Comparison of ENCODE assay signal across 8 cellular contexts in genomic region chr20:63750807-63751470, GRCh38. TPM values are rescaled to one million over a fixed set of nuclear protein-coding genes. Genes with fewer than 3 reads are reported as not detected.
DNase-seq lines count a peak whose midpoint lies in the region; ATAC-seq and TF ChIP-seq lines count a peak whose summit lies in the region.

No MANE protein-coding gene starts in this region.

- H3K9me3 Mint-ChIP-seq in GM23338 (no peaks in the 10 kb centered on the region), T-cell (no peaks in the 10 kb centered on the region), progenitor cell of endocrine pancreas (ENCODE audit: low read depth) (no peaks in the 10 kb centered on the region)
- H3K9me3 Mint-ChIP-seq in activated T-helper 2 cell treated with anti-CD3 and anti-CD28 coated beads, Interferon-gamma antibody, Interleukin-2, Interleukin-4, amounts not matched to agents 10 μg/mL and 5 μg/mL and 100 μg/mL, durations not matched to agents 14 hours and 24 hours and 36 hours = no peaks in the 10 kb centered on the region

- peaks cover 19% of the 10 kb centered on the region for H3F3A ChIP-seq in GM23338 (replicated peaks; ENCODE audit: low read depth)

- H2AFZ ChIP-seq in GM23338 = no peak overlapping the region

- intact Hi-C loops in activated T-helper 2 cell treated with anti-CD3 and anti-CD28 coated beads, Interferon-gamma antibody, Interleukin-2, Interleukin-4, amounts not matched to agents 10 μg/mL and 5 μg/mL and 100 μg/mL, durations not matched to agents 14 hours and 24 hours and 36 hours (cut with micrococcal nuclease) = no loop called here

- TF ChIP-seq CTCF in GM23338 (conservative IDR thresholded peaks at IDR 0.05; ENCODE audit: low read depth in 2 of 2) (no peak), progenitor cell of endocrine pancreas (IDR thresholded peaks at IDR 0.05; ENCODE audit: unreplicated experiment) (no peak)

- H3K36me3 Mint-ChIP-seq in GM23338 (ENCODE audit: low read depth) (no peaks in the 10 kb centered on the region; the same call in 1 of the 3 replicates), T-cell (no peaks in the 10 kb centered on the region), progenitor cell of endocrine pancreas (ENCODE audit: insufficient read depth) (peaks cover 3% of the 10 kb centered on the region)
- H3K36me3 Mint-ChIP-seq in activated T-helper 2 cell treated with anti-CD3 and anti-CD28 coated beads, Interferon-gamma antibody, Interleukin-2, Interleukin-4, amounts not matched to agents 10 μg/mL and 5 μg/mL and 100 μg/mL, durations not matched to agents 14 hours and 24 hours and 36 hours (ENCODE audit: low read depth) = no peaks in the 10 kb centered on the region

- H3K27ac Mint-ChIP-seq in GM23338 (peak overlapping the region; percentile 44; the same call in 1 of the 2 replicates), T-cell (peak overlapping the region; percentile 96 to 97), progenitor cell of endocrine pancreas (peak overlapping the region; percentile 52)
- H3K27ac Mint-ChIP-seq in activated T-helper 2 cell treated with anti-CD3 and anti-CD28 coated beads, Interferon-gamma antibody, Interleukin-2, Interleukin-4, amounts not matched to agents 10 μg/mL and 5 μg/mL and 100 μg/mL, durations not matched to agents 14 hours and 24 hours and 36 hours = peak overlapping the region; percentile 82

- peaks cover 4% of the 10 kb centered on the region; the same call in 1 of the 2 replicates for H3K4me1 ChIP-seq in GM23338 (ENCODE audit: insufficient read depth)

- H4K20me1 ChIP-seq in GM23338 (replicated peaks; ENCODE audit: insufficient read depth) = no peaks in the 10 kb centered on the region

- peaks cover 13% of the 10 kb centered on the region for H3K4me1 Mint-ChIP-seq in GM23338
- H3K4me1 Mint-ChIP-seq in T-cell = peaks cover 30 to 32% (median 31%) of the 10 kb centered on the region in 3 donors
- H3K4me1 Mint-ChIP-seq in activated T-helper 2 cell treated with anti-CD3 and anti-CD28 coated beads, Interferon-gamma antibody, Interleukin-2, Interleukin-4, amounts not matched to agents 10 μg/mL and 5 μg/mL and 100 μg/mL, durations not matched to agents 14 hours and 24 hours and 36 hours (ENCODE audit: low read depth) = peaks cover 10% of the 10 kb centered on the region
- H3K4me1 Mint-ChIP-seq in progenitor cell of endocrine pancreas (ENCODE audit: low read depth) = no peaks in the 10 kb centered on the region

- H3K4me3 Mint-ChIP-seq in GM23338 = no peak overlapping the region
- H3K4me3 Mint-ChIP-seq in T-cell = peak overlapping the region; percentile 64 to 72 (median 66)
- H3K4me3 Mint-ChIP-seq in activated T-helper 2 cell treated with anti-CD3 and anti-CD28 coated beads, Interferon-gamma antibody, Interleukin-2, Interleukin-4, amounts not matched to agents 10 μg/mL and 5 μg/mL and 100 μg/mL, durations not matched to agents 14 hours and 24 hours and 36 hours (ENCODE audit: low read depth) = peak overlapping the region; percentile 30
- no peak overlapping the region for H3K4me3 Mint-ChIP-seq in progenitor cell of endocrine pancreas (ENCODE audit: low read depth)

- no peaks in the 10 kb centered on the region for H3K9me2 ChIP-seq in GM23338 (ENCODE audit: insufficient read depth)

- H3K27me3 ChIP-seq in GM23338 (ENCODE audit: insufficient read depth) = no peaks in the 10 kb centered on the region

- peaks cover 5% of the 10 kb centered on the region for H3K27me3 Mint-ChIP-seq in GM23338 (ENCODE audit: insufficient read depth, low read depth, poor library complexity)
- H3K27me3 Mint-ChIP-seq in T-cell = no peaks in the 10 kb centered on the region
- H3K27me3 Mint-ChIP-seq in activated T-helper 2 cell treated with anti-CD3 and anti-CD28 coated beads, Interferon-gamma antibody, Interleukin-2, Interleukin-4, amounts not matched to agents 10 μg/mL and 5 μg/mL and 100 μg/mL, durations not matched to agents 14 hours and 24 hours and 36 hours (ENCODE audit: low read depth) = peaks cover 2% of the 10 kb centered on the region
- no peaks in the 10 kb centered on the region for H3K27me3 Mint-ChIP-seq in progenitor cell of endocrine pancreas

- DNase-seq in GM23338 (ENCODE audit: low spot score) (peak; percentile 57), T-cell (peak in 32 of 34 experiments; percentile 42 to 78 (median 61)), progenitor cell of endocrine pancreas (ENCODE audit: low spot score, unreplicated experiment) (no peak), Kasumi-1 (lab: John Stamatoyannopoulos, UW) (no peak), ecto neural progenitor cell (ENCODE audit: low spot score) (no peak), NCI-H1048 (lab: John Stamatoyannopoulos, UW) (no peak), SKM-1 treated with dmso at 0.1 percent for 144 hours (lab: John Stamatoyannopoulos, UW; ENCODE audit: unreplicated experiment) (no peak)
- peak; percentile 44 for DNase-seq in activated T-helper 2 cell treated with anti-CD3 and anti-CD28 coated beads, Interferon-gamma antibody, Interleukin-2, Interleukin-4, amounts not matched to agents 10 μg/mL and 5 μg/mL and 100 μg/mL, durations not matched to agents 14 hours and 24 hours and 36 hours (ENCODE audit: low spot score)

- CTCF ChIA-PET in T-cell (lab: Charles Lee) = interaction anchor here in 1 of 2 donors (0.6 kb wide), 1 partner anchor 11 kb away, joined by 3 read pairs; no protein-coding TSS in a partner anchor

- no peak overlapping the region for H3K4me3 ChIP-seq in GM23338

- POLR2A ChIA-PET in T-cell (lab: Charles Lee) = interaction anchor here in 1 of 2 donors (0.5 kb wide), 1 partner anchor 1007 kb away, joined by 3 read pairs; no protein-coding TSS in a partner anchor

- no peaks in the 10 kb centered on the region for H3K79me2 ChIP-seq in GM23338 (replicated peaks; ENCODE audit: insufficient read depth)

- H3K36me3 ChIP-seq in GM23338 (ENCODE audit: insufficient read depth) = no peaks in the 10 kb centered on the region

- peak overlapping the region; percentile 64 for H3K4me2 ChIP-seq in GM23338

- ATAC-seq in GM23338 (peak; percentile 12), T-cell (replicated peaks in 1 of 4) (peak; percentile 94 to 98 (median 95))

- H3K27ac ChIP-seq in GM23338 (ENCODE audit: low read depth) = peak overlapping the region; percentile 59

TF ChIP-seq in GM23338, 12 proteins besides CTCF, POLR2A, EP300 and RAD21 (continues in another document):
- no peak for TF ChIP-seq NANOG (IDR thresholded peaks at IDR 0.05; ENCODE audit: borderline replicate concordance)

RNA-seq across cellular contexts. Expression of gene SLC2A4RG, which starts 11.4 kb away (rescaled TPM):
- 33.8 and 42.0 TPM in 2 replicates for total RNA-seq in GM23338 (2014; rRNA removed; shearing (Covaris generic))
- polyA plus RNA-seq in GM23338 (2016; fragmentation: Nextera tagmentation; extraction: Ambion mirVana) = 22.8 and 25.3 TPM in 2 replicates
- total RNA-seq in T-cell (100 to 1,000 TPM; 110 to 173 (median 135) TPM), progenitor cell of endocrine pancreas (59.7 and 59.9 TPM in 2 replicates)
- total RNA-seq in activated T-helper 2 cell treated with anti-CD3 and anti-CD28 coated beads, Interferon-gamma antibody, Interleukin-2, Interleukin-4, amounts not matched to agents 10 μg/mL and 5 μg/mL and 100 μg/mL, durations not matched to agents 14 hours and 24 hours and 36 hours = 48.3 and 53.0 TPM in 2 replicates

RNA-seq across cellular contexts. Expression of gene LIME1, which starts 14.5 kb away (rescaled TPM):
- total RNA-seq in GM23338 (2014; rRNA removed; shearing (Covaris generic)) = 3.6 and 12.2 TPM in 2 replicates
- 4.7 and 7.4 TPM in 2 replicates for polyA plus RNA-seq in GM23338 (2016; fragmentation: Nextera tagmentation; extraction: Ambion mirVana)
- total RNA-seq in T-cell (100 to 1,000 TPM; 144 to 248 (median 172) TPM), progenitor cell of endocrine pancreas (17.2 and 21.0 TPM in 2 replicates)
- 15.7 TPM in 2 replicates for total RNA-seq in activated T-helper 2 cell treated with anti-CD3 and anti-CD28 coated beads, Interferon-gamma antibody, Interleukin-2, Interleukin-4, amounts not matched to agents 10 μg/mL and 5 μg/mL and 100 μg/mL, durations not matched to agents 14 hours and 24 hours and 36 hours

RNA-seq across cellular contexts. Expression of gene ZGPAT, which starts 43.1 kb away (rescaled TPM):
- total RNA-seq in GM23338 (2014; rRNA removed; shearing (Covaris generic)) = 25.5 and 39.2 TPM in 2 replicates
- 21.5 and 25.0 TPM in 2 replicates for polyA plus RNA-seq in GM23338 (2016; fragmentation: Nextera tagmentation; extraction: Ambion mirVana)
- total RNA-seq in T-cell (10 to 100 TPM; 42.7 to 71.0 (median 59.0) TPM), progenitor cell of endocrine pancreas (38.5 and 39.0 TPM in 2 replicates)
- 29.0 and 36.1 TPM in 2 replicates for total RNA-seq in activated T-helper 2 cell treated with anti-CD3 and anti-CD28 coated beads, Interferon-gamma antibody, Interleukin-2, Interleukin-4, amounts not matched to agents 10 μg/mL and 5 μg/mL and 100 μg/mL, durations not matched to agents 14 hours and 24 hours and 36 hours

RNA-seq across cellular contexts. Expression of gene ARFRP1, which starts 43.2 kb away (rescaled TPM):
- 19.0 and 24.6 TPM in 2 replicates for total RNA-seq in GM23338 (2014; rRNA removed; shearing (Covaris generic))
- polyA plus RNA-seq in GM23338 (2016; fragmentation: Nextera tagmentation; extraction: Ambion mirVana) = 16.7 and 18.6 TPM in 2 replicates
- total RNA-seq in T-cell = 100 to 1,000 TPM in 2 of 5 donors, 10 to 100 TPM in 3; 58.5 to 102 (median 99.5) TPM
- total RNA-seq in activated T-helper 2 cell treated with anti-CD3 and anti-CD28 coated beads, Interferon-gamma antibody, Interleukin-2, Interleukin-4, amounts not matched to agents 10 μg/mL and 5 μg/mL and 100 μg/mL, durations not matched to agents 14 hours and 24 hours and 36 hours = 59.0 and 59.1 TPM in 2 replicates
- 51.0 and 53.8 TPM in 2 replicates for total RNA-seq in progenitor cell of endocrine pancreas

RNA-seq across cellular contexts. Expression of gene TNFRSF6B, which starts 54.5 kb away (rescaled TPM):
- 0.28 and 3.8 TPM in 2 replicates for total RNA-seq in GM23338 (2014; rRNA removed; shearing (Covaris generic))
- not detected in 2 replicates for polyA plus RNA-seq in GM23338 (2016; fragmentation: Nextera tagmentation; extraction: Ambion mirVana)
- 1 to 10 TPM in 2 of 5 donors, under 1 TPM in 2, not detected in 1; 0.37 to 1.5 (median 0.91) TPM for total RNA-seq in T-cell
- not detected in 2 replicates for total RNA-seq in activated T-helper 2 cell treated with anti-CD3 and anti-CD28 coated beads, Interferon-gamma antibody, Interleukin-2, Interleukin-4, amounts not matched to agents 10 μg/mL and 5 μg/mL and 100 μg/mL, durations not matched to agents 14 hours and 24 hours and 36 hours
- total RNA-seq in progenitor cell of endocrine pancreas = not detected in 2 replicates

Comparison
In these comparisons a context has a peak if more than half of its experiments do, and no peak if none do; other contexts are left out.
1. DNase-seq: peak in GM23338 (single experiment), T-cell (32 of 34) and activated T-helper 2 cell treated with anti-CD3 and anti-CD28 coated beads, Interferon-gamma antibody, Interleukin-2, Interleukin-4, amounts not matched to agents 10 μg/mL and 5 μg/mL and 100 μg/mL, durations not matched to agents 14 hours and 24 hours and 36 hours (single experiment); none in progenitor cell of endocrine pancreas (single experiment), Kasumi-1 (0 of 2), ecto neural progenitor cell (single experiment), NCI-H1048 (single experiment) and SKM-1 treated with dmso at 0.1 percent for 144 hours (single experiment).
2. H3K27ac Mint-ChIP-seq: peak in every context shown above with its lines; median percentile 96 in T-cell; 82 in activated T-helper 2 cell treated with anti-CD3 and anti-CD28 coated beads, Interferon-gamma antibody, Interleukin-2, Interleukin-4, amounts not matched to agents 10 μg/mL and 5 μg/mL and 100 μg/mL, durations not matched to agents 14 hours and 24 hours and 36 hours; 52 in progenitor cell of endocrine pancreas; 44 in GM23338.
3. H3K4me3 Mint-ChIP-seq: peak in T-cell (3 of 3) and activated T-helper 2 cell treated with anti-CD3 and anti-CD28 coated beads, Interferon-gamma antibody, Interleukin-2, Interleukin-4, amounts not matched to agents 10 μg/mL and 5 μg/mL and 100 μg/mL, durations not matched to agents 14 hours and 24 hours and 36 hours (single experiment); none in GM23338 (single experiment) and progenitor cell of endocrine pancreas (single experiment).